In genomic region chr5:145825751-145826180, GRCh38 we compare ENCODE assay signal across 1 cellular context.
A peak's percentile ranks its signal among the peaks of the same experiment; 100 is the strongest.
TF ChIP-seq lines count a peak whose summit lies in the region.

No MANE protein-coding gene starts in this region.

TF ChIP-seq in K562, 482 proteins besides CTCF, POLR2A, EP300 and RAD21 (continued from another document):
- 0 out of 2 replicates have a peak, but pooled peaks have one; percentile 29 for TF ChIP-seq ZNF592 (IDR thresholded peaks at IDR 0.05)
- TF ChIP-seq, protein P1, sequence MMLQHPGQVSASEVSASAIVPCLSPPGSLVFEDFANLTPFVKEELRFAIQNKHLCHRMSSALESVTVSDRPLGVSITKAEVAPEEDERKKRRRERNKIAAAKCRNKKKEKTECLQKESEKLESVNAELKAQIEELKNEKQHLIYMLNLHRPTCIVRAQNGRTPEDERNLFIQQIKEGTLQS (IDR thresholded peaks at IDR 0.05): no peak
- TF ChIP-seq, protein P1 (CRISPR knock-in tag; conservative IDR thresholded peaks at IDR 0.05): no peak
- TF ChIP-seq RBM25 (IDR thresholded peaks at IDR 0.05; ENCODE audit: low read depth, low read length, severe bottlenecking): peak; percentile 81
- TF ChIP-seq SNIP1 (IDR thresholded peaks at IDR 0.05; ENCODE audit: low read depth): no peak
- TF ChIP-seq DEAF1 (CRISPR knock-in tag; IDR thresholded peaks at IDR 0.05): peak; percentile 64
- no peak for TF ChIP-seq OTX1 (CRISPR knock-in tag; IDR thresholded peaks at IDR 0.05)
- TF ChIP-seq ZNF740 (CRISPR knock-in tag; IDR thresholded peaks at IDR 0.05): no peak
- no peak for TF ChIP-seq ZNF740 (tag; IDR thresholded peaks at IDR 0.05)
- no peak for TF ChIP-seq NFE2 (IDR thresholded peaks at IDR 0.05; ENCODE audit: low read depth)
- TF ChIP-seq ZNF384 (IDR thresholded peaks at IDR 0.05; ENCODE audit: low read depth, low read length): no peak
- TF ChIP-seq MEIS2 (IDR thresholded peaks at IDR 0.05; ENCODE audit: partially characterized antibody): peak; percentile 59
- peak; percentile 37; the same call in 1 of the 2 replicates for TF ChIP-seq SMC3 (conservative IDR thresholded peaks at IDR 0.05; ENCODE audit: insufficient read depth, low read depth, low read length)
- TF ChIP-seq, protein P2, sequence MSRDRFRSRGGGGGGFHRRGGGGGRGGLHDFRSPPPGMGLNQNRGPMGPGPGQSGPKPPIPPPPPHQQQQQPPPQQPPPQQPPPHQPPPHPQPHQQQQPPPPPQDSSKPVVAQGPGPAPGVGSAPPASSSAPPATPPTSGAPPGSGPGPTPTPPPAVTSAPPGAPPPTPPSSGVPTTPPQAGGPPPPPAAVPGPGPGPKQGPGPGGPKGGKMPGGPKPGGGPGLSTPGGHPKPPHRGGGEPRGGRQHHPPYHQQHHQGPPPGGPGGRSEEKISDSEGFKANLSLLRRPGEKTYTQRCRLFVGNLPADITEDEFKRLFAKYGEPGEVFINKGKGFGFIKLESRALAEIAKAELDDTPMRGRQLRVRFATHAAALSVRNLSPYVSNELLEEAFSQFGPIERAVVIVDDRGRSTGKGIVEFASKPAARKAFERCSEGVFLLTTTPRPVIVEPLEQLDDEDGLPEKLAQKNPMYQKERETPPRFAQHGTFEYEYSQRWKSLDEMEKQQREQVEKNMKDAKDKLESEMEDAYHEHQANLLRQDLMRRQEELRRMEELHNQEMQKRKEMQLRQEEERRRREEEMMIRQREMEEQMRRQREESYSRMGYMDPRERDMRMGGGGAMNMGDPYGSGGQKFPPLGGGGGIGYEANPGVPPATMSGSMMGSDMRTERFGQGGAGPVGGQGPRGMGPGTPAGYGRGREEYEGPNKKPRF (IDR thresholded peaks at IDR 0.05; ENCODE audit: low read depth, low read length): no peak
- peak in 1 of 3 experiments; percentile 19 for TF ChIP-seq YY1 (IDR thresholded peaks at IDR 0.05; ENCODE audit: borderline replicate concordance in 1 of 3, control insufficient read depth in 1 of 3, extremely low read depth in 1 of 3, insufficient read depth in 3 of 3, insufficient read length in 1 of 3, insufficient replicate concordance in 2 of 3, low read depth in 1 of 3, low read length in 2 of 3)
- peak; percentile 64 for TF ChIP-seq CTCFL (IDR thresholded peaks at IDR 0.05; ENCODE audit: borderline replicate concordance, insufficient read depth, low read depth, low read length, poor library complexity, severe bottlenecking)
- peak; percentile 54 for TF ChIP-seq BCOR (IDR thresholded peaks at IDR 0.05)
- TF ChIP-seq, protein P3, sequence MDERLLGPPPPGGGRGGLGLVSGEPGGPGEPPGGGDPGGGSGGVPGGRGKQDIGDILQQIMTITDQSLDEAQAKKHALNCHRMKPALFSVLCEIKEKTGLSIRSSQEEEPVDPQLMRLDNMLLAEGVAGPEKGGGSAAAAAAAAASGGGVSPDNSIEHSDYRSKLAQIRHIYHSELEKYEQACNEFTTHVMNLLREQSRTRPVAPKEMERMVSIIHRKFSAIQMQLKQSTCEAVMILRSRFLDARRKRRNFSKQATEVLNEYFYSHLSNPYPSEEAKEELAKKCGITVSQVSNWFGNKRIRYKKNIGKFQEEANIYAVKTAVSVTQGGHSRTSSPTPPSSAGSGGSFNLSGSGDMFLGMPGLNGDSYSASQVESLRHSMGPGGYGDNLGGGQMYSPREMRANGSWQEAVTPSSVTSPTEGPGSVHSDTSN (CRISPR knock-in tag; IDR thresholded peaks at IDR 0.05; ENCODE audit: low read depth): no peak
- TF ChIP-seq, protein P3 (tag; conservative IDR thresholded peaks at IDR 0.05; ENCODE audit: low read depth): peak; percentile 70
- TF ChIP-seq ILK (tag; IDR thresholded peaks at IDR 0.05; ENCODE audit: borderline replicate concordance, low read depth): no peak
